Comparison of ENCODE assay signal across 2 cellular contexts in the genomic region with DNA sequence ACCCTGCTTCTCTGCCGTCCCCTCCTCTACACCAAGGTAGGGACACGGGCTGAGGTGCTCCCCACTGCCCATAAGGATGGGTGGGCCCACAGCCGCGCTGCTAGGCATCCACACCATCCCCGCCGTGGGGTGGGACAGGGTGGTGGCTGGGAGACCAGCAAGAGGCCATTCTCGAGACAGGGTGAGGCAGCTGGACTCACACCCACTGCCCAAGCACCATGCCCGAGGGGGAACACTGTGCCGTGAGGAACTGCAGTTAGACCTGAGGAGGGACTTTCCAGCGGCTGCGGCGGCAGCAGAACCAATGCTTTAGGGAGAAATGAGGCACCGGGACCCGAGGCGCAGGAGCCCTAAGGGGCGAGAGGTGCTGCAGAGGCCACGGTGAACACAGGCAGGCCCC.
TF ChIP-seq lines count a peak whose summit lies in the region.

No MANE protein-coding gene starts in this region.

TF ChIP-seq in WTC11, 78 proteins besides CTCF, POLR2A, EP300 and RAD21 (continues in another document):
- TF ChIP-seq, protein P1, sequence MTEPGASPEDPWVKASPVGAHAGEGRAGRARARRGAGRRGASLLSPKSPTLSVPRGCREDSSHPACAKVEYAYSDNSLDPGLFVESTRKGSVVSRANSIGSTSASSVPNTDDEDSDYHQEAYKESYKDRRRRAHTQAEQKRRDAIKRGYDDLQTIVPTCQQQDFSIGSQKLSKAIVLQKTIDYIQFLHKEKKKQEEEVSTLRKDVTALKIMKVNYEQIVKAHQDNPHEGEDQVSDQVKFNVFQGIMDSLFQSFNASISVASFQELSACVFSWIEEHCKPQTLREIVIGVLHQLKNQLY (CRISPR knock-in tag; IDR thresholded peaks at IDR 0.05): no peak
- TF ChIP-seq, protein P2, sequence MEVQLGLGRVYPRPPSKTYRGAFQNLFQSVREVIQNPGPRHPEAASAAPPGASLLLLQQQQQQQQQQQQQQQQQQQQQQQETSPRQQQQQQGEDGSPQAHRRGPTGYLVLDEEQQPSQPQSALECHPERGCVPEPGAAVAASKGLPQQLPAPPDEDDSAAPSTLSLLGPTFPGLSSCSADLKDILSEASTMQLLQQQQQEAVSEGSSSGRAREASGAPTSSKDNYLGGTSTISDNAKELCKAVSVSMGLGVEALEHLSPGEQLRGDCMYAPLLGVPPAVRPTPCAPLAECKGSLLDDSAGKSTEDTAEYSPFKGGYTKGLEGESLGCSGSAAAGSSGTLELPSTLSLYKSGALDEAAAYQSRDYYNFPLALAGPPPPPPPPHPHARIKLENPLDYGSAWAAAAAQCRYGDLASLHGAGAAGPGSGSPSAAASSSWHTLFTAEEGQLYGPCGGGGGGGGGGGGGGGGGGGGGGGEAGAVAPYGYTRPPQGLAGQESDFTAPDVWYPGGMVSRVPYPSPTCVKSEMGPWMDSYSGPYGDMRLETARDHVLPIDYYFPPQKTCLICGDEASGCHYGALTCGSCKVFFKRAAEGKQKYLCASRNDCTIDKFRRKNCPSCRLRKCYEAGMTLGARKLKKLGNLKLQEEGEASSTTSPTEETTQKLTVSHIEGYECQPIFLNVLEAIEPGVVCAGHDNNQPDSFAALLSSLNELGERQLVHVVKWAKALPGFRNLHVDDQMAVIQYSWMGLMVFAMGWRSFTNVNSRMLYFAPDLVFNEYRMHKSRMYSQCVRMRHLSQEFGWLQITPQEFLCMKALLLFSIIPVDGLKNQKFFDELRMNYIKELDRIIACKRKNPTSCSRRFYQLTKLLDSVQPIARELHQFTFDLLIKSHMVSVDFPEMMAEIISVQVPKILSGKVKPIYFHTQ (CRISPR knock-in tag; IDR thresholded peaks at IDR 0.05): no peak
- TF ChIP-seq, protein P3, sequence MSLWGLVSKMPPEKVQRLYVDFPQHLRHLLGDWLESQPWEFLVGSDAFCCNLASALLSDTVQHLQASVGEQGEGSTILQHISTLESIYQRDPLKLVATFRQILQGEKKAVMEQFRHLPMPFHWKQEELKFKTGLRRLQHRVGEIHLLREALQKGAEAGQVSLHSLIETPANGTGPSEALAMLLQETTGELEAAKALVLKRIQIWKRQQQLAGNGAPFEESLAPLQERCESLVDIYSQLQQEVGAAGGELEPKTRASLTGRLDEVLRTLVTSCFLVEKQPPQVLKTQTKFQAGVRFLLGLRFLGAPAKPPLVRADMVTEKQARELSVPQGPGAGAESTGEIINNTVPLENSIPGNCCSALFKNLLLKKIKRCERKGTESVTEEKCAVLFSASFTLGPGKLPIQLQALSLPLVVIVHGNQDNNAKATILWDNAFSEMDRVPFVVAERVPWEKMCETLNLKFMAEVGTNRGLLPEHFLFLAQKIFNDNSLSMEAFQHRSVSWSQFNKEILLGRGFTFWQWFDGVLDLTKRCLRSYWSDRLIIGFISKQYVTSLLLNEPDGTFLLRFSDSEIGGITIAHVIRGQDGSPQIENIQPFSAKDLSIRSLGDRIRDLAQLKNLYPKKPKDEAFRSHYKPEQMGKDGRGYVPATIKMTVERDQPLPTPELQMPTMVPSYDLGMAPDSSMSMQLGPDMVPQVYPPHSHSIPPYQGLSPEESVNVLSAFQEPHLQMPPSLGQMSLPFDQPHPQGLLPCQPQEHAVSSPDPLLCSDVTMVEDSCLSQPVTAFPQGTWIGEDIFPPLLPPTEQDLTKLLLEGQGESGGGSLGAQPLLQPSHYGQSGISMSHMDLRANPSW (CRISPR knock-in tag; conservative IDR thresholded peaks at IDR 0.05; ENCODE audit: low read depth): no peak
- TF ChIP-seq, protein P4, sequence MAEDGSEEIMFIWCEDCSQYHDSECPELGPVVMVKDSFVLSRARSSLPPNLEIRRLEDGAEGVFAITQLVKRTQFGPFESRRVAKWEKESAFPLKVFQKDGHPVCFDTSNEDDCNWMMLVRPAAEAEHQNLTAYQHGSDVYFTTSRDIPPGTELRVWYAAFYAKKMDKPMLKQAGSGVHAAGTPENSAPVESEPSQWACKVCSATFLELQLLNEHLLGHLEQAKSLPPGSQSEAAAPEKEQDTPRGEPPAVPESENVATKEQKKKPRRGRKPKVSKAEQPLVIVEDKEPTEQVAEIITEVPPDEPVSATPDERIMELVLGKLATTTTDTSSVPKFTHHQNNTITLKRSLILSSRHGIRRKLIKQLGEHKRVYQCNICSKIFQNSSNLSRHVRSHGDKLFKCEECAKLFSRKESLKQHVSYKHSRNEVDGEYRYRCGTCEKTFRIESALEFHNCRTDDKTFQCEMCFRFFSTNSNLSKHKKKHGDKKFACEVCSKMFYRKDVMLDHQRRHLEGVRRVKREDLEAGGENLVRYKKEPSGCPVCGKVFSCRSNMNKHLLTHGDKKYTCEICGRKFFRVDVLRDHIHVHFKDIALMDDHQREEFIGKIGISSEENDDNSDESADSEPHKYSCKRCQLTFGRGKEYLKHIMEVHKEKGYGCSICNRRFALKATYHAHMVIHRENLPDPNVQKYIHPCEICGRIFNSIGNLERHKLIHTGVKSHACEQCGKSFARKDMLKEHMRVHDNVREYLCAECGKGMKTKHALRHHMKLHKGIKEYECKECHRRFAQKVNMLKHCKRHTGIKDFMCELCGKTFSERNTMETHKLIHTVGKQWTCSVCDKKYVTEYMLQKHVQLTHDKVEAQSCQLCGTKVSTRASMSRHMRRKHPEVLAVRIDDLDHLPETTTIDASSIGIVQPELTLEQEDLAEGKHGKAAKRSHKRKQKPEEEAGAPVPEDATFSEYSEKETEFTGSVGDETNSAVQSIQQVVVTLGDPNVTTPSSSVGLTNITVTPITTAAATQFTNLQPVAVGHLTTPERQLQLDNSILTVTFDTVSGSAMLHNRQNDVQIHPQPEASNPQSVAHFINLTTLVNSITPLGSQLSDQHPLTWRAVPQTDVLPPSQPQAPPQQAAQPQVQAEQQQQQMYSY (CRISPR knock-in tag; IDR thresholded peaks at IDR 0.05): no peak
- TF ChIP-seq ZNF423 (CRISPR knock-in tag; IDR thresholded peaks at IDR 0.05): no peak
- TF ChIP-seq KAT7 (CRISPR knock-in tag; IDR thresholded peaks at IDR 0.05; ENCODE audit: borderline replicate concordance): no peak
- no peak for TF ChIP-seq ZNF396 (CRISPR knock-in tag; IDR thresholded peaks at IDR 0.05; ENCODE audit: borderline replicate concordance)
- TF ChIP-seq NR3C1 (CRISPR knock-in tag; conservative IDR thresholded peaks at IDR 0.05; ENCODE audit: low read depth): no peak
- TF ChIP-seq, protein P5, sequence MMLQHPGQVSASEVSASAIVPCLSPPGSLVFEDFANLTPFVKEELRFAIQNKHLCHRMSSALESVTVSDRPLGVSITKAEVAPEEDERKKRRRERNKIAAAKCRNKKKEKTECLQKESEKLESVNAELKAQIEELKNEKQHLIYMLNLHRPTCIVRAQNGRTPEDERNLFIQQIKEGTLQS (CRISPR knock-in tag; conservative IDR thresholded peaks at IDR 0.05): no peak
- no peak for TF ChIP-seq ZBTB21 (CRISPR knock-in tag; IDR thresholded peaks at IDR 0.05; ENCODE audit: borderline replicate concordance)
- TF ChIP-seq ATF2 (CRISPR knock-in tag; IDR thresholded peaks at IDR 0.05; ENCODE audit: borderline replicate concordance, low read depth): no peak
- no peak for TF ChIP-seq RORB (CRISPR knock-in tag; IDR thresholded peaks at IDR 0.05)

TF ChIP-seq in H1, 55 proteins besides CTCF, POLR2A, EP300 and RAD21:
- TF ChIP-seq KDM4A (IDR thresholded peaks at IDR 0.05; ENCODE audit: low read depth, low read length, severe bottlenecking): no peak
- no peak for TF ChIP-seq RNF2 (IDR thresholded peaks at IDR 0.05; ENCODE audit: borderline replicate concordance, low read depth, low read length, missing control alignments, poor library complexity, severe bottlenecking)
- TF ChIP-seq CBX8 (IDR thresholded peaks at IDR 0.05; ENCODE audit: borderline replicate concordance, low read depth, low read length): no peak
- no peak for TF ChIP-seq BRCA1 (IDR thresholded peaks at IDR 0.05; ENCODE audit: low read depth, low read length)
- TF ChIP-seq SP1 (IDR thresholded peaks at IDR 0.05; ENCODE audit: low read depth, low read length): no peak
- TF ChIP-seq CTBP2 (IDR thresholded peaks at IDR 0.05; ENCODE audit: borderline replicate concordance, insufficient read depth, insufficient read length, low read length): no peak
- no peak for TF ChIP-seq CHD7 (IDR thresholded peaks at IDR 0.05; ENCODE audit: insufficient replicate concordance, low read length)
- TF ChIP-seq YY1 (IDR thresholded peaks at IDR 0.05; ENCODE audit: low read depth, low read length): no peak
- no peak for TF ChIP-seq ASH2L (IDR thresholded peaks at IDR 0.05; ENCODE audit: low read length)
- TF ChIP-seq SP4 (IDR thresholded peaks at IDR 0.05; ENCODE audit: low read length): no peak
- no peak for TF ChIP-seq NANOG (IDR thresholded peaks at IDR 0.05; ENCODE audit: insufficient read depth, low read depth, low read length, poor library complexity, severe bottlenecking)
- TF ChIP-seq CHD2 (IDR thresholded peaks at IDR 0.05; ENCODE audit: low read length): no peak
- no peak for TF ChIP-seq GTF2F1 (IDR thresholded peaks at IDR 0.05; ENCODE audit: borderline replicate concordance, low read depth, low read length)
- no peak for TF ChIP-seq TAF1 (IDR thresholded peaks at IDR 0.05; ENCODE audit: low read depth, low read length)
- no peak for TF ChIP-seq BCL11A (IDR thresholded peaks at IDR 0.05; ENCODE audit: low read depth in 2 of 2, low read length in 2 of 2)
TF ChIP-seq in H1: peak in this region for 0.
